1 cellular context compared by ENCODE assay signal in genomic region chr11:47524200-47524874, GRCh38.
TF ChIP-seq lines count a peak whose summit lies in the region.

No MANE protein-coding gene starts in this region.

TF ChIP-seq in SK-N-SH treated with all-trans-retinoic acid at 6 μM for 48 hours, 23 proteins besides CTCF, POLR2A, EP300 and RAD21:
- TF ChIP-seq CREB5 (CRISPR knock-in tag; IDR thresholded peaks at IDR 0.05; ENCODE audit: low read depth), result no peak
- no peak for TF ChIP-seq ESRRG (CRISPR knock-in tag; IDR thresholded peaks at IDR 0.05)
- no peak for TF ChIP-seq ISL1 (CRISPR knock-in tag; IDR thresholded peaks at IDR 0.05)
- no peak for TF ChIP-seq ZFP3 (CRISPR knock-in tag; IDR thresholded peaks at IDR 0.05)
- no peak for TF ChIP-seq GLIS3 (CRISPR knock-in tag; IDR thresholded peaks at IDR 0.05)
- no peak for TF ChIP-seq CSDC2 (CRISPR knock-in tag; IDR thresholded peaks at IDR 0.05)
- no peak for TF ChIP-seq ZFP30 (CRISPR knock-in tag; IDR thresholded peaks at IDR 0.05)
- no peak for TF ChIP-seq ZNF565 (CRISPR knock-in tag; conservative IDR thresholded peaks at IDR 0.05; ENCODE audit: low read depth)
- no peak for TF ChIP-seq ZC3H10 (CRISPR knock-in tag; IDR thresholded peaks at IDR 0.05)
- TF ChIP-seq ARNTL (CRISPR knock-in tag; IDR thresholded peaks at IDR 0.05; ENCODE audit: borderline replicate concordance, low read depth), result no peak
- TF ChIP-seq TOX (CRISPR knock-in tag; IDR thresholded peaks at IDR 0.05; ENCODE audit: borderline replicate concordance), result no peak
